8 cellular contexts compared by ENCODE assay signal in genomic region chr16:10533612-10534011, GRCh38. TPM values are rescaled to one million over a fixed set of nuclear protein-coding genes. Genes with fewer than 3 reads are reported as not detected.
DNase-seq lines count a peak whose midpoint lies in the region; ATAC-seq and TF ChIP-seq lines count a peak whose summit lies in the region.
"Not testable (repeated sequence)": the region's sequence is repeated elsewhere in the genome, so short reads cannot be mapped to it uniquely, and the experiment has no call there.
"Had no signal": no experiment of that assay in that cellular context is flagged by ENCODE, and none has a peak within 500 bp of the region (broad histone marks: within the 10 kb centered on the region; RNA-seq: fewer than 3 reads in every experiment).

No MANE protein-coding gene starts in this region.

- H3K36me3 ChIP-seq in PC-3 (ENCODE audit: low read depth, low read length) = peaks cover 23% of the 10 kb centered on the region
- peaks cover 26 to 29% of the 10 kb centered on the region in 2 experiments for H3K36me3 ChIP-seq in trophoblast cell (ENCODE audit: control insufficient read depth in 1 of 2, insufficient read depth in 2 of 2, low read length in 2 of 2)

- not testable (repeated sequence) for H3F3A ChIP-seq in PC-3 (ENCODE audit: low read length, unreplicated experiment)

- peaks cover 20% of the 10 kb centered on the region for H3K4me1 ChIP-seq in PC-3 (ENCODE audit: insufficient read depth, low read length)
- not testable (repeated sequence) for H3K4me1 ChIP-seq in trophoblast cell (ENCODE audit: control insufficient read depth in 1 of 2, insufficient read depth in 2 of 2, low read length in 2 of 2)

- H3K9ac ChIP-seq in PC-3 (ENCODE audit: low read length); trophoblast cell (ENCODE audit: low read length): not testable (repeated sequence)

- H3K4me2 ChIP-seq in PC-3 (ENCODE audit: low read length); trophoblast cell (ENCODE audit: low read length): not testable (repeated sequence)

- not testable (repeated sequence) for H3K9me2 ChIP-seq in PC-3 (replicated peaks; ENCODE audit: low read length)

- H3K27ac ChIP-seq in PC-3 (ENCODE audit: low read length) = peak overlapping the region; percentile 58
- not testable (repeated sequence) for H3K27ac ChIP-seq in trophoblast cell (ENCODE audit: low read depth, low read length)

- WGBS in trophoblast cell (ENCODE audit: extremely low coverage, insufficient coverage, insufficient read length) = no CpG with 5 or more reads among the region's 4 CpGs

- CTCF ChIA-PET in PC-3 (lab: Charles Lee) = not testable (repeated sequence)

- peak; percentile 96 for ATAC-seq in PC-3

- not testable (repeated sequence) for BruUV-seq in PC-3 (replicated peaks; lab: Mats Ljungman, UMichigan)

- not testable (repeated sequence) for H3K4me3 ChIP-seq in PC-3 (ENCODE audit: low read length); trophoblast cell (ENCODE audit: low read depth, low read length)

- H3K18ac ChIP-seq in trophoblast cell (ENCODE audit: low read length) = not testable (repeated sequence)

- H4K8ac ChIP-seq in trophoblast cell (ENCODE audit: low read depth, low read length) = not testable (repeated sequence)

- not testable (repeated sequence) for H2BK5ac ChIP-seq in trophoblast cell (ENCODE audit: low read depth, low read length, poor library complexity)

- not testable (repeated sequence) for H3K4ac ChIP-seq in trophoblast cell (ENCODE audit: low read depth, low read length)

- not testable (repeated sequence) for H2AFZ ChIP-seq in PC-3 (ENCODE audit: low read length); trophoblast cell (ENCODE audit: insufficient read depth, low read length, poor library complexity)

- H3K23ac ChIP-seq in trophoblast cell (ENCODE audit: low read length) = not testable (repeated sequence)

- not testable (repeated sequence) for H3K9me3 ChIP-seq in PC-3 (ENCODE audit: low read length); trophoblast cell (ENCODE audit: insufficient read depth, low read depth, low read length)

- H3K27me3 ChIP-seq in PC-3 (ENCODE audit: low read length); trophoblast cell (ENCODE audit: insufficient read depth, low read length): not testable (repeated sequence)

- not testable (repeated sequence) for H2BK120ac ChIP-seq in trophoblast cell (ENCODE audit: insufficient read depth, low read length, poor library complexity)

- TF ChIP-seq CTCF in PC-3 (conservative IDR thresholded peaks at IDR 0.05; ENCODE audit: low read depth, low read length) = not testable (repeated sequence)

- H4K20me1 ChIP-seq in PC-3 (ENCODE audit: low read length) = not testable (repeated sequence)

- not testable (repeated sequence) for H2BK12ac ChIP-seq in trophoblast cell (ENCODE audit: low read length)

- H4K91ac ChIP-seq in trophoblast cell (ENCODE audit: low read depth, low read length) = not testable (repeated sequence)

- not testable (repeated sequence) for H4K12ac ChIP-seq in trophoblast cell (ENCODE audit: low read depth, low read length)

- POLR2A ChIA-PET in PC-3 (lab: Charles Lee; ENCODE audit: unreplicated experiment) = interaction anchor here (0.6 kb wide), 1 partner anchor 47 kb away, joined by 3 read pairs; the partner anchor contains the start of gene EMP2

- not testable (repeated sequence) for H3K79me1 ChIP-seq in trophoblast cell (ENCODE audit: low read length)

- intact Hi-C loops in PC-3 (cut with micrococcal nuclease) = not testable (repeated sequence)

- DNase-seq in GM04503 (ENCODE audit: low read depth) (peak; percentile 4), HT-29 (ENCODE audit: low spot score) (peak; percentile 17), PC-3 (peak; percentile 63), amniotic epithelial cell (ENCODE audit: low read depth) (peak; percentile 87), dermis blood vessel endothelial cell (peak; percentile 55), glomerular visceral epithelial cell (ENCODE audit: extremely low spot score) (peak; percentile 41), trophoblast cell (peak; percentile 25 to 44)

- not testable (repeated sequence) for H2AK5ac ChIP-seq in trophoblast cell (ENCODE audit: low read length)

- not testable (repeated sequence) for H3K14ac ChIP-seq in trophoblast cell (ENCODE audit: low read length)

- not testable (repeated sequence) for H3K79me2 ChIP-seq in PC-3 (ENCODE audit: low read length); trophoblast cell (ENCODE audit: control insufficient read depth, insufficient read depth, low read length, poor library complexity)

RNA-seq across cellular contexts. Expression of gene EMP2, which starts 46.8 kb away (rescaled TPM):
- total RNA-seq in HT-29 (2014; rRNA removed; shearing (Covaris generic)) = 38.0 and 41.7 TPM in 2 replicates
- total RNA-seq in PC-3 (2014; rRNA removed) = 33.9 and 38.7 TPM in 2 replicates
- total RNA-seq in dermis blood vessel endothelial cell = 43.7 and 67.6 TPM in 2 replicates
- 34.8 and 40.1 TPM in 2 replicates for polyA plus RNA-seq in trophoblast cell (2013)
- total RNA-seq: CD4-positive, alpha-beta T cell had no signal

Comparison
In these comparisons a context has a peak if more than half of its experiments do, and no peak if none do; other contexts are left out.
1. DNase-seq: peak in every context shown above with its lines; median percentile 87 in amniotic epithelial cell; 63 in PC-3; 55 in dermis blood vessel endothelial cell; 41 in glomerular visceral epithelial cell; 34 in trophoblast cell; 17 in HT-29; 4 in GM04503.